Comparison of ENCODE assay signal across 8 cellular contexts in the genomic region with DNA sequence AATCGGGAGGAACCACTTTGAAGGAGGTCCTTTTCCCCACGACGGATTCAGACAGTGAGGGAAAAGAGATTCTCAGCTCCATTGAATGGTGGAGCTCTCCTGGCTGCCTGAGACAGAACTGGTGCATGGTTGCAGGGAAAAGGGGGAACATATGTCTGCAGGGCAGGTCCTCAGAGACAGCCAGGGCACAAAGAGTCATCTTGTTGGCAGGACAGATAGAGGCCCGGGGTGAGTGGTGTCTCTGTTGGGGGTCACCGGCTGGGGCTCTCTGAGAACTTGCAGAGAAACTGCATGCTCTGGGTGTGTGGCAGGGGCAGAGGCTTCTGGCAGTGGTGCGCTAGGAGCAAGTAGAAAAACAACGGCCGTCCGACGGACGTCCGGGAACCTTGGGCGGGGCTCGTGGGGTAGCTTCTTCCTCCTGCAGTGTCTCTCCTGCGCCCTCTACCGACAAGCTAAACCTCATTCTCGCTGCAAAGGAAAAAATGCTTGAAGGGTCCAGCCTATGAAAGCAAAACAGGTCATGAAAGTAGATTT.
DNase-seq lines count a peak whose midpoint lies in the region; ATAC-seq, FAIRE-seq and TF ChIP-seq lines count a peak whose summit lies in the region.

No MANE protein-coding gene starts in this region.

- DNase-seq in D341Med (ENCODE audit: low spot score) (peak; percentile 83), H7 (peak; percentile 78), NCI-H2171 treated with DMSO at 0.1 percent for 48 hours (lab: John Stamatoyannopoulos, UW) (peak; percentile 91), dermis blood vessel endothelial cell (peak; percentile 72), HepG2 (ENCODE audit: low spot score) (peak; percentile 87), NCI-H2227 (lab: John Stamatoyannopoulos, UW; ENCODE audit: unreplicated experiment) (no peak)
- DNase-seq in activated CD4-positive, CD25-positive, alpha-beta regulatory T cell (lab: John Stamatoyannopoulos, UW): peak; percentile 5 to 43 (median 23)
- peak; percentile 35 to 74 (median 41) for DNase-seq in stimulated activated CD4-positive, alpha-beta T cell treated with anti-CD3 and anti-CD28 coated beads, TNF-alpha, amount 100 ng/mL, for 48 hours (ENCODE audit: low read depth in 3 of 3)

- H4K20me1 ChIP-seq in HepG2 (ENCODE audit: insufficient read depth, low read length): no peaks in the 10 kb centered on the region

- peak overlapping the region; percentile 79 for H3K4me2 ChIP-seq in HepG2 (ENCODE audit: low read depth, low read length)

- in situ Hi-C loops in HepG2 (cut with HindIII; ENCODE audit: extremely low pct_ligation_motif_present, low pct_unique_long_range_greater_than_20kb): loop anchor here (5.0 kb wide), 1 partner anchor 47 kb away; no protein-coding TSS in a partner anchor

- 22% methylated on average over 16 of the region's 17 CpGs for WGBS in HepG2 (ENCODE audit: low lambda C conversion rate)

- FAIRE-seq in HepG2 (lab: Jason Lieb, UNC): peak; percentile 71

- CTCF ChIA-PET in HepG2 (lab: Yijun Ruan, JAX; ENCODE audit: low intra/inter-chr PET ratio, low total read pairs): interaction anchor here (0.6 to 2.4 kb wide), 3 partner anchors 47 to 422 kb away, joined by 3 to 22 read pairs (median 4); no protein-coding TSS in a partner anchor

- H2AFZ ChIP-seq in HepG2 (ENCODE audit: low read length): peak overlapping the region; percentile 95

- BruUV-seq in HepG2 (replicated peaks; lab: Mats Ljungman, UMichigan): no TSS peak

- H3K27me3 ChIP-seq in H7 (ENCODE audit: control insufficient read depth, insufficient read depth, low read length) (no peaks in the 10 kb centered on the region), HepG2 (ENCODE audit: control insufficient read depth in 1 of 2, insufficient read depth in 2 of 2, low read length in 2 of 2) (peaks cover 0 to 19% of the 10 kb centered on the region in 2 experiments; a peak in 3 of 5 replicates)

- TF ChIP-seq EP300 in HepG2 (IDR thresholded peaks at IDR 0.05; ENCODE audit: low read depth in 2 of 2, low read length in 2 of 2) (no peak), HepG2 (CRISPR knock-in tag; IDR thresholded peaks at IDR 0.05; ENCODE audit: borderline replicate concordance) (no peak)

- H3K9ac ChIP-seq in HepG2 (ENCODE audit: insufficient read depth, low read depth, low read length): peak overlapping the region; percentile 22; the same call in 1 of the 2 replicates

- no peaks in the 10 kb centered on the region for H3K79me2 ChIP-seq in HepG2 (ENCODE audit: insufficient read depth, low read length)

- peak; percentile 98 for ATAC-seq in HepG2

- POLR2A ChIA-PET in HepG2 (lab: Yijun Ruan, JAX): no interaction called here

- H3K4me3 ChIP-seq in H7 (ENCODE audit: insufficient read depth, low read depth, low read length): peak overlapping the region; percentile 22; the same call in 1 of the 2 replicates
- H3K4me3 ChIP-seq in HepG2 (replicated peaks in 1 of 3; ENCODE audit: insufficient read depth in 1 of 3, low read depth in 2 of 3, low read length in 3 of 3): peak overlapping the region; percentile 45 to 70 (median 50); a peak in 5 of 6 replicates

- peak; percentile 73 for TF ChIP-seq RAD21 in HepG2 (CRISPR knock-in tag; IDR thresholded peaks at IDR 0.05)

- H3K36me3 ChIP-seq in H7 (replicated peaks; ENCODE audit: control insufficient read depth, insufficient read depth, low read length): no peaks in the 10 kb centered on the region
- no peaks in the 10 kb centered on the region for H3K36me3 ChIP-seq in HepG2 (replicated peaks in 1 of 2; ENCODE audit: control insufficient read depth in 1 of 2, insufficient read depth in 2 of 2, low read length in 2 of 2)

- 0 out of 2 replicates have a peak, but pooled peaks cover 4% of the 10 kb centered on the region for H3K4me1 ChIP-seq in HepG2 (ENCODE audit: insufficient read depth, low read length)

- intact Hi-C loops in HepG2 (cut with micrococcal nuclease; ENCODE audit: unreplicated experiment): loop anchor here (1.0 kb wide), 2 partner anchors 47 to 422 kb away; no protein-coding TSS in a partner anchor

- peak in 1 of 2 experiments; percentile 55; a peak in 1 of 4 replicates for TF ChIP-seq POLR2A in HepG2 (IDR thresholded peaks at IDR 0.05; ENCODE audit: insufficient read depth in 1 of 2, low read depth in 2 of 2, low read length in 2 of 2)

- peak; percentile 87 for TF ChIP-seq CTCF in HepG2 (CRISPR knock-in tag; IDR thresholded peaks at IDR 0.05)

- no peaks in the 10 kb centered on the region for H3K9me3 ChIP-seq in HepG2 (ENCODE audit: low read length)

- H3K27ac ChIP-seq in HepG2 (ENCODE audit: extremely low read length, insufficient read depth, low read length): no peak overlapping the region

TF ChIP-seq in HepG2, 621 proteins besides CTCF, POLR2A, EP300 and RAD21 (continues in another document):
- TF ChIP-seq, protein P1, sequence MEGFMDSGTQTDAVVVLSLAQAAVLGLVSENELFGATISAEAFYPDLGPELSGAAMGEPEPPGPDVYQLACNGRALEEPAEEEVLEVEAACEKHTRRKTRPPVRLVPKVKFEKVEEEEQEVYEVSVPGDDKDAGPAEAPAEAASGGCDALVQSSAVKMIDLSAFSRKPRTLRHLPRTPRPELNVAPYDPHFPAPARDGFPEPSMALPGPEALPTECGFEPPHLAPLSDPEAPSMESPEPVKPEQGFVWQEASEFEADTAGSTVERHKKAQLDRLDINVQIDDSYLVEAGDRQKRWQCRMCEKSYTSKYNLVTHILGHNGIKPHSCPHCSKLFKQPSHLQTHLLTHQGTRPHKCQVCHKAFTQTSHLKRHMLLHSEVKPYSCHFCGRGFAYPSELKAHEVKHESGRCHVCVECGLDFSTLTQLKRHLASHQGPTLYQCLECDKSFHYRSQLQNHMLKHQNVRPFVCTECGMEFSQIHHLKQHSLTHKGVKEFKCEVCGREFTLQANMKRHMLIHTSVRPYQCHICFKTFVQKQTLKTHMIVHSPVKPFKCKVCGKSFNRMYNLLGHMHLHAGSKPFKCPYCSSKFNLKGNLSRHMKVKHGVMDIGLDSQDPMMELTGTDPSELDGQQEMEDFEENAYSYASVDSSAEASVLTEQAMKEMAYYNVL (CRISPR knock-in tag; IDR thresholded peaks at IDR 0.05; ENCODE audit: borderline replicate concordance): 0 out of 2 replicates have a peak, but pooled peaks have one; percentile 33
- TF ChIP-seq MYC (CRISPR knock-in tag; IDR thresholded peaks at IDR 0.05; ENCODE audit: borderline replicate concordance) (peak; percentile 21; the same call in 1 of the 2 replicates), ZNF230 (CRISPR knock-in tag; IDR thresholded peaks at IDR 0.05) (no peak), ZNF501 (CRISPR knock-in tag; IDR thresholded peaks at IDR 0.05) (0 out of 2 replicates have a peak, but pooled peaks have one; percentile 46), ZSCAN21 (CRISPR knock-in tag; IDR thresholded peaks at IDR 0.05; ENCODE audit: borderline replicate concordance) (0 out of 2 replicates have a peak, but pooled peaks have one; percentile 29), SOX6 (IDR thresholded peaks at IDR 0.05) (no peak), SOX6 (CRISPR knock-in tag; IDR thresholded peaks at IDR 0.05) (peak; percentile 45), TBX2 (CRISPR knock-in tag; IDR thresholded peaks at IDR 0.05; ENCODE audit: borderline replicate concordance) (0 out of 2 replicates have a peak, but pooled peaks have one; percentile 20), RARA (CRISPR knock-in tag; IDR thresholded peaks at IDR 0.05) (peak; percentile 21; the same call in 1 of the 2 replicates)
- TF ChIP-seq, protein P2, sequence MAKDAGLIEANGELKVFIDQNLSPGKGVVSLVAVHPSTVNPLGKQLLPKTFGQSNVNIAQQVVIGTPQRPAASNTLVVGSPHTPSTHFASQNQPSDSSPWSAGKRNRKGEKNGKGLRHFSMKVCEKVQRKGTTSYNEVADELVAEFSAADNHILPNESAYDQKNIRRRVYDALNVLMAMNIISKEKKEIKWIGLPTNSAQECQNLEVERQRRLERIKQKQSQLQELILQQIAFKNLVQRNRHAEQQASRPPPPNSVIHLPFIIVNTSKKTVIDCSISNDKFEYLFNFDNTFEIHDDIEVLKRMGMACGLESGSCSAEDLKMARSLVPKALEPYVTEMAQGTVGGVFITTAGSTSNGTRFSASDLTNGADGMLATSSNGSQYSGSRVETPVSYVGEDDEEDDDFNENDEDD (CRISPR knock-in tag; IDR thresholded peaks at IDR 0.05; ENCODE audit: borderline replicate concordance): 0 out of 2 replicates have a peak, but pooled peaks have one; percentile 18
- TF ChIP-seq, protein P3, sequence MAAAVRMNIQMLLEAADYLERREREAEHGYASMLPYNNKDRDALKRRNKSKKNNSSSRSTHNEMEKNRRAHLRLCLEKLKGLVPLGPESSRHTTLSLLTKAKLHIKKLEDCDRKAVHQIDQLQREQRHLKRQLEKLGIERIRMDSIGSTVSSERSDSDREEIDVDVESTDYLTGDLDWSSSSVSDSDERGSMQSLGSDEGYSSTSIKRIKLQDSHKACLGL (CRISPR knock-in tag; IDR thresholded peaks at IDR 0.05): no peak
- TF ChIP-seq, protein P4, sequence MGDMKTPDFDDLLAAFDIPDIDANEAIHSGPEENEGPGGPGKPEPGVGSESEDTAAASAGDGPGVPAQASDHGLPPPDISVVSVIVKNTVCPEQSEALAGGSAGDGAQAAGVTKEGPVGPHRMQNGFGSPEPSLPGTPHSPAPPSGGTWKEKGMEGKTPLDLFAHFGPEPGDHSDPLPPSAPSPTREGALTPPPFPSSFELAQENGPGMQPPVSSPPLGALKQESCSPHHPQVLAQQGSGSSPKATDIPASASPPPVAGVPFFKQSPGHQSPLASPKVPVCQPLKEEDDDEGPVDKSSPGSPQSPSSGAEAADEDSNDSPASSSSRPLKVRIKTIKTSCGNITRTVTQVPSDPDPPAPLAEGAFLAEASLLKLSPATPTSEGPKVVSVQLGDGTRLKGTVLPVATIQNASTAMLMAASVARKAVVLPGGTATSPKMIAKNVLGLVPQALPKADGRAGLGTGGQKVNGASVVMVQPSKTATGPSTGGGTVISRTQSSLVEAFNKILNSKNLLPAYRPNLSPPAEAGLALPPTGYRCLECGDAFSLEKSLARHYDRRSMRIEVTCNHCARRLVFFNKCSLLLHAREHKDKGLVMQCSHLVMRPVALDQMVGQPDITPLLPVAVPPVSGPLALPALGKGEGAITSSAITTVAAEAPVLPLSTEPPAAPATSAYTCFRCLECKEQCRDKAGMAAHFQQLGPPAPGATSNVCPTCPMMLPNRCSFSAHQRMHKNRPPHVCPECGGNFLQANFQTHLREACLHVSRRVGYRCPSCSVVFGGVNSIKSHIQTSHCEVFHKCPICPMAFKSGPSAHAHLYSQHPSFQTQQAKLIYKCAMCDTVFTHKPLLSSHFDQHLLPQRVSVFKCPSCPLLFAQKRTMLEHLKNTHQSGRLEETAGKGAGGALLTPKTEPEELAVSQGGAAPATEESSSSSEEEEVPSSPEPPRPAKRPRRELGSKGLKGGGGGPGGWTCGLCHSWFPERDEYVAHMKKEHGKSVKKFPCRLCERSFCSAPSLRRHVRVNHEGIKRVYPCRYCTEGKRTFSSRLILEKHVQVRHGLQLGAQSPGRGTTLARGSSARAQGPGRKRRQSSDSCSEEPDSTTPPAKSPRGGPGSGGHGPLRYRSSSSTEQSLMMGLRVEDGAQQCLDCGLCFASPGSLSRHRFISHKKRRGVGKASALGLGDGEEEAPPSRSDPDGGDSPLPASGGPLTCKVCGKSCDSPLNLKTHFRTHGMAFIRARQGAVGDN (CRISPR knock-in tag; IDR thresholded peaks at IDR 0.05): peak; percentile 63
